In genomic region chr14:50792058-50792477, GRCh38 we compare ENCODE assay signal across 14 cellular contexts. TPM values are rescaled to one million over a fixed set of nuclear protein-coding genes. Genes with fewer than 3 reads are reported as not detected.
DNase-seq lines count a peak whose midpoint lies in the region; ATAC-seq and TF ChIP-seq lines count a peak whose summit lies in the region.
"Had no signal": no experiment of that assay in that cellular context is flagged by ENCODE, and none has a peak within 500 bp of the region (broad histone marks: within the 10 kb centered on the region; RNA-seq: fewer than 3 reads in every experiment).

No MANE protein-coding gene starts in this region.

- H3K27me3 Mint-ChIP-seq in activated naive CD8-positive, alpha-beta T cell treated with anti-CD3 and anti-CD28 coated beads, Interleukin-2, amount 10 ng/mL, durations not matched to agents 7 days and 5 days = no peaks in the 10 kb centered on the region

- no peaks in the 10 kb centered on the region for H3K9me3 ChIP-seq in psoas muscle
- H3K9me3 ChIP-seq: esophagus squamous epithelium had no signal

- DNase-seq in NAMALWA (ENCODE audit: low spot score) (peak; percentile 47), psoas muscle (no peak), lower leg skin (ENCODE audit: low spot score in 2 of 2) (no peak), NOMO-1 (lab: John Stamatoyannopoulos, UW; ENCODE audit: unreplicated experiment in 2 of 2) (no peak)
- DNase-seq in activated naive CD8-positive, alpha-beta T cell treated with anti-CD3 and anti-CD28 coated beads, Interleukin-2, amount 10 ng/mL, durations not matched to agents 7 days and 5 days = peak; percentile 38
- DNase-seq: DMS79; esophagus squamous epithelium; NCI-H1105 treated with DMSO at 0.1 percent for 48 hours; NCI-H526 treated with DMSO at 0.1 percent for 48 hours; stimulated activated CD4-positive, alpha-beta T cell treated with anti-CD3 and anti-CD28 coated beads, Interleukin-15, amount 100 ng/mL, for 24 hours had no signal

- TF ChIP-seq CTCF in GM12875 (IDR thresholded peaks at IDR 0.05; ENCODE audit: borderline replicate concordance, insufficient read depth, low read depth, low read length) (no peak), psoas muscle (IDR thresholded peaks at IDR 0.05) (no peak), lower leg skin (IDR thresholded peaks at IDR 0.05) (no peak)

- intact Hi-C loops in psoas muscle (cut with DNase I) (no loop called here), lower leg skin (cut with DNase I; ENCODE audit: low total_unique reads) (no loop called here)

- peak overlapping the region; percentile 78 for H3K27ac ChIP-seq in psoas muscle
- H3K27ac ChIP-seq: esophagus squamous epithelium, HL-60, neural progenitor cell had no signal

- peak overlapping the region; percentile 65 for H3K4me3 Mint-ChIP-seq in activated naive CD8-positive, alpha-beta T cell treated with anti-CD3 and anti-CD28 coated beads, Interleukin-2, amount 10 ng/mL, durations not matched to agents 7 days and 5 days
- H3K4me3 Mint-ChIP-seq: neural progenitor cell had no signal

- TF ChIP-seq POLR2A in lower leg skin (IDR thresholded peaks at IDR 0.05) = no peak

- peaks cover 67% of the 10 kb centered on the region for H3K4me1 ChIP-seq in psoas muscle

- POLR2A ChIA-PET in activated naive CD8-positive, alpha-beta T cell treated with anti-CD3 and anti-CD28 coated beads, Interleukin-2, amount 10 ng/mL, durations not matched to agents 7 days and 5 days (lab: Charles Lee) = interaction anchor here (0.8 to 2.2 kb wide), 5 partner anchors 16 to 67 kb away, joined by 3 to 14 read pairs (median 5); partner anchors contain the start of gene NIN

- no peaks in the 10 kb centered on the region for H3K27me3 ChIP-seq in psoas muscle (ENCODE audit: insufficient read depth in 3 of 3, low read length in 2 of 3)
- H3K27me3 ChIP-seq: esophagus squamous epithelium, neural progenitor cell had no signal

- H3K36me3 Mint-ChIP-seq in activated naive CD8-positive, alpha-beta T cell treated with anti-CD3 and anti-CD28 coated beads, Interleukin-2, amount 10 ng/mL, durations not matched to agents 7 days and 5 days = peaks cover 55% of the 10 kb centered on the region

- H3K36me3 ChIP-seq in psoas muscle (ENCODE audit: insufficient read depth in 1 of 2, low read depth in 1 of 2) = peaks cover 0 to 28% of the 10 kb centered on the region in 2 donors
- H3K36me3 ChIP-seq: neural progenitor cell had no signal

- H3K4me3 ChIP-seq in GM12875 (ENCODE audit: low read depth, low read length) (peak overlapping the region; percentile 36), psoas muscle (peak overlapping the region; percentile 66), lower leg skin (ENCODE audit: low read depth, poor library complexity, severe bottlenecking) (no peak overlapping the region)
- H3K4me3 ChIP-seq: esophagus squamous epithelium, neural progenitor cell had no signal

- H3K9me3 Mint-ChIP-seq in activated naive CD8-positive, alpha-beta T cell treated with anti-CD3 and anti-CD28 coated beads, Interleukin-2, amount 10 ng/mL, durations not matched to agents 7 days and 5 days = no peaks in the 10 kb centered on the region
- H3K9me3 Mint-ChIP-seq: neural progenitor cell had no signal

- peaks cover 50% of the 10 kb centered on the region for H3K4me1 Mint-ChIP-seq in activated naive CD8-positive, alpha-beta T cell treated with anti-CD3 and anti-CD28 coated beads, Interleukin-2, amount 10 ng/mL, durations not matched to agents 7 days and 5 days

- H3K27ac Mint-ChIP-seq in activated naive CD8-positive, alpha-beta T cell treated with anti-CD3 and anti-CD28 coated beads, Interleukin-2, amount 10 ng/mL, durations not matched to agents 7 days and 5 days = peak overlapping the region; percentile 85
- H3K27ac Mint-ChIP-seq: neural progenitor cell had no signal

- ATAC-seq in activated naive CD8-positive, alpha-beta T cell treated with anti-CD3 and anti-CD28 coated beads, Interleukin-2, amount 10 ng/mL, durations not matched to agents 7 days and 5 days (ENCODE audit: low read depth) = peak; percentile 62
- ATAC-seq in psoas muscle = peak; percentile 5 to 48 (median 20)
- no peak for ATAC-seq in GM21381 (IDR thresholded peaks at IDR 0.05; ENCODE audit: unreplicated experiment)

- 65 to 79% (median 69%) methylated on average over 6 of the region's 6 CpGs for WGBS in psoas muscle, 3 donors
- WGBS in lower leg skin, 2 donors = 75 to 76% methylated on average over 6 of the region's 6 CpGs

RNA-seq across cellular contexts. Expression of gene NIN, which starts 38.9 kb away (rescaled TPM):
- total RNA-seq in activated naive CD8-positive, alpha-beta T cell treated with anti-CD3 and anti-CD28 coated beads, Interleukin-2, amount 10 ng/mL, durations not matched to agents 7 days and 5 days = 100 to 1,000 TPM; 106 to 113 TPM
- total RNA-seq in psoas muscle (10 to 100 TPM; 24.3 to 47.7 (median 39.5) TPM), lower leg skin (10 to 100 TPM; 22.7 to 32.2 (median 28.5) TPM)
- 10 to 100 TPM in 2 of 3 donors, 1 to 10 TPM in 1; 7.3 to 17.3 (median 11.5) TPM for polyA plus RNA-seq in psoas muscle

Comparison
In these comparisons a context has a peak if more than half of its experiments do, and no peak if none do; other contexts are left out.
1. DNase-seq: peak in NAMALWA (single experiment) and activated naive CD8-positive, alpha-beta T cell treated with anti-CD3 and anti-CD28 coated beads, Interleukin-2, amount 10 ng/mL, durations not matched to agents 7 days and 5 days (single experiment); none in psoas muscle (0 of 2), lower leg skin (0 of 2) and NOMO-1 (0 of 2).